ENCODE assay signal across 11 cellular contexts in genomic region chr2:85647823-85648526, GRCh38. TPM values are rescaled to one million over a fixed set of nuclear protein-coding genes. Genes with fewer than 3 reads are reported as not detected.
A peak's percentile ranks its signal among the peaks of the same experiment; 100 is the strongest.
DNase-seq lines count a peak whose midpoint lies in the region; ATAC-seq lines count a peak whose summit lies in the region.
"Had no signal": no experiment of that assay in that cellular context is flagged by ENCODE, and none has a peak within 500 bp of the region (broad histone marks: within the 10 kb centered on the region; RNA-seq: fewer than 3 reads in every experiment).

No MANE protein-coding gene starts in this region.

- H3K9me3 Mint-ChIP-seq in stimulated activated naive CD8-positive, alpha-beta T cell treated with anti-CD3 and anti-CD28 coated beads, Interleukin-15, Interleukin-2, amounts not matched to agents 100 ng/mL and 50 ng/mL, for 24 hours, result no peaks in the 10 kb centered on the region
- no peaks in the 10 kb centered on the region for H3K9me3 Mint-ChIP-seq in stimulated activated naive CD8-positive, alpha-beta T cell treated with anti-CD3 and anti-CD28 coated beads, Interleukin-15, amount 100 ng/mL, for 72 hours
- H3K9me3 Mint-ChIP-seq in activated naive CD8-positive, alpha-beta T cell treated with anti-CD3 and anti-CD28 coated beads, Interleukin-2, amount 50 U/mL, for 24 hours, result no peaks in the 10 kb centered on the region
- H3K9me3 Mint-ChIP-seq in activated T-helper 1 cell treated with anti-CD3 and anti-CD28 coated beads, Interleukin-12 subunit alpha, Interleukin-12 subunit beta, Interleukin-2, Interleukin-4 antibody, amounts not matched to agents 30 ng/mL and 10 ng/mL and 1 ng/mL, durations not matched to agents 14 hours and 24 hours and 36 hours, result no peaks in the 10 kb centered on the region

- peaks cover 66% of the 10 kb centered on the region for H3K36me3 Mint-ChIP-seq in stimulated activated naive CD8-positive, alpha-beta T cell treated with anti-CD3 and anti-CD28 coated beads, Interleukin-15, Interleukin-2, amounts not matched to agents 100 ng/mL and 50 ng/mL, for 24 hours (ENCODE audit: low read depth)
- H3K36me3 Mint-ChIP-seq in activated naive CD8-positive, alpha-beta T cell treated with anti-CD3 and anti-CD28 coated beads, Interleukin-2, amount 50 U/mL, for 24 hours (ENCODE audit: low read depth), result peaks cover 66% of the 10 kb centered on the region
- H3K36me3 Mint-ChIP-seq in activated T-helper 1 cell treated with anti-CD3 and anti-CD28 coated beads, Interleukin-12 subunit alpha, Interleukin-12 subunit beta, Interleukin-2, Interleukin-4 antibody, amounts not matched to agents 30 ng/mL and 10 ng/mL and 1 ng/mL, durations not matched to agents 14 hours and 24 hours and 36 hours (ENCODE audit: low read depth), result peaks cover 47% of the 10 kb centered on the region

- no peak for ATAC-seq in stimulated activated naive CD8-positive, alpha-beta T cell treated with anti-CD3 and anti-CD28 coated beads, Interleukin-15, amount 100 ng/mL, for 72 hours
- ATAC-seq in HG03108 (IDR thresholded peaks at IDR 0.05; ENCODE audit: unreplicated experiment), result peak; percentile 84
- peak; percentile 13 for ATAC-seq in activated naive CD8-positive, alpha-beta T cell treated with anti-CD3 and anti-CD28 coated beads, Interleukin-2, amount 50 U/mL, for 24 hours

- DNase-seq in stimulated activated naive CD8-positive, alpha-beta T cell treated with anti-CD3 and anti-CD28 coated beads, Interleukin-15, amount 100 ng/mL, for 72 hours, result no peak
- no peak for DNase-seq in activated naive CD8-positive, alpha-beta T cell treated with anti-CD3 and anti-CD28 coated beads, Interleukin-2, amount 50 U/mL, for 24 hours
- DNase-seq in activated T-helper 1 cell treated with anti-CD3 and anti-CD28 coated beads, Interleukin-12 subunit alpha, Interleukin-12 subunit beta, Interleukin-2, Interleukin-4 antibody, amounts not matched to agents 30 ng/mL and 10 ng/mL and 1 ng/mL, durations not matched to agents 14 hours and 24 hours and 36 hours (ENCODE audit: low spot score), result no peak
- DNase-seq in hepatic stellate cell (ENCODE audit: low spot score) (no peak), KG1 (lab: John Stamatoyannopoulos, UW) (no peak), NCI-H526 (lab: John Stamatoyannopoulos, UW) (no peak)
- DNase-seq: activated CD4-positive, alpha-beta T cell treated with anti-CD3 and anti-CD28 coated beads for 1 hour; aorta; occipital lobe had no signal

- no peak overlapping the region for H3K4me3 Mint-ChIP-seq in stimulated activated naive CD8-positive, alpha-beta T cell treated with anti-CD3 and anti-CD28 coated beads, Interleukin-15, Interleukin-2, amounts not matched to agents 100 ng/mL and 50 ng/mL, for 24 hours
- H3K4me3 Mint-ChIP-seq in stimulated activated naive CD8-positive, alpha-beta T cell treated with anti-CD3 and anti-CD28 coated beads, Interleukin-15, amount 100 ng/mL, for 72 hours, result no peak overlapping the region
- H3K4me3 Mint-ChIP-seq in activated naive CD8-positive, alpha-beta T cell treated with anti-CD3 and anti-CD28 coated beads, Interleukin-2, amount 50 U/mL, for 24 hours, result no peak overlapping the region
- H3K4me3 Mint-ChIP-seq in activated T-helper 1 cell treated with anti-CD3 and anti-CD28 coated beads, Interleukin-12 subunit alpha, Interleukin-12 subunit beta, Interleukin-2, Interleukin-4 antibody, amounts not matched to agents 30 ng/mL and 10 ng/mL and 1 ng/mL, durations not matched to agents 14 hours and 24 hours and 36 hours, result no peak overlapping the region

- H3K27ac Mint-ChIP-seq in stimulated activated naive CD8-positive, alpha-beta T cell treated with anti-CD3 and anti-CD28 coated beads, Interleukin-15, Interleukin-2, amounts not matched to agents 100 ng/mL and 50 ng/mL, for 24 hours, result peak overlapping the region; percentile 24
- H3K27ac Mint-ChIP-seq in stimulated activated naive CD8-positive, alpha-beta T cell treated with anti-CD3 and anti-CD28 coated beads, Interleukin-15, amount 100 ng/mL, for 72 hours, result no peak overlapping the region
- H3K27ac Mint-ChIP-seq in activated naive CD8-positive, alpha-beta T cell treated with anti-CD3 and anti-CD28 coated beads, Interleukin-2, amount 50 U/mL, for 24 hours, result no peak overlapping the region
- no peak overlapping the region for H3K27ac Mint-ChIP-seq in activated T-helper 1 cell treated with anti-CD3 and anti-CD28 coated beads, Interleukin-12 subunit alpha, Interleukin-12 subunit beta, Interleukin-2, Interleukin-4 antibody, amounts not matched to agents 30 ng/mL and 10 ng/mL and 1 ng/mL, durations not matched to agents 14 hours and 24 hours and 36 hours

- peaks cover 4% of the 10 kb centered on the region for H3K4me1 Mint-ChIP-seq in stimulated activated naive CD8-positive, alpha-beta T cell treated with anti-CD3 and anti-CD28 coated beads, Interleukin-15, Interleukin-2, amounts not matched to agents 100 ng/mL and 50 ng/mL, for 24 hours (ENCODE audit: low read depth)
- peaks cover 1% of the 10 kb centered on the region for H3K4me1 Mint-ChIP-seq in stimulated activated naive CD8-positive, alpha-beta T cell treated with anti-CD3 and anti-CD28 coated beads, Interleukin-15, amount 100 ng/mL, for 72 hours
- H3K4me1 Mint-ChIP-seq in activated naive CD8-positive, alpha-beta T cell treated with anti-CD3 and anti-CD28 coated beads, Interleukin-2, amount 50 U/mL, for 24 hours, result peaks cover 3% of the 10 kb centered on the region
- peaks cover 8% of the 10 kb centered on the region for H3K4me1 Mint-ChIP-seq in activated T-helper 1 cell treated with anti-CD3 and anti-CD28 coated beads, Interleukin-12 subunit alpha, Interleukin-12 subunit beta, Interleukin-2, Interleukin-4 antibody, amounts not matched to agents 30 ng/mL and 10 ng/mL and 1 ng/mL, durations not matched to agents 14 hours and 24 hours and 36 hours (ENCODE audit: low read depth)

- intact Hi-C loops in activated T-helper 1 cell treated with anti-CD3 and anti-CD28 coated beads, Interleukin-12 subunit alpha, Interleukin-12 subunit beta, Interleukin-2, Interleukin-4 antibody, amounts not matched to agents 30 ng/mL and 10 ng/mL and 1 ng/mL, durations not matched to agents 14 hours and 24 hours and 36 hours (cut with micrococcal nuclease), result no loop called here

- no peaks in the 10 kb centered on the region for H3K27me3 Mint-ChIP-seq in stimulated activated naive CD8-positive, alpha-beta T cell treated with anti-CD3 and anti-CD28 coated beads, Interleukin-15, Interleukin-2, amounts not matched to agents 100 ng/mL and 50 ng/mL, for 24 hours
- H3K27me3 Mint-ChIP-seq in stimulated activated naive CD8-positive, alpha-beta T cell treated with anti-CD3 and anti-CD28 coated beads, Interleukin-15, amount 100 ng/mL, for 72 hours, result no peaks in the 10 kb centered on the region
- no peaks in the 10 kb centered on the region for H3K27me3 Mint-ChIP-seq in activated naive CD8-positive, alpha-beta T cell treated with anti-CD3 and anti-CD28 coated beads, Interleukin-2, amount 50 U/mL, for 24 hours
- H3K27me3 Mint-ChIP-seq in activated T-helper 1 cell treated with anti-CD3 and anti-CD28 coated beads, Interleukin-12 subunit alpha, Interleukin-12 subunit beta, Interleukin-2, Interleukin-4 antibody, amounts not matched to agents 30 ng/mL and 10 ng/mL and 1 ng/mL, durations not matched to agents 14 hours and 24 hours and 36 hours (ENCODE audit: insufficient read depth), result no peaks in the 10 kb centered on the region

RNA-seq across cellular contexts. Expression of gene SFTPB, which starts 20.0 kb away (rescaled TPM):
- total RNA-seq in activated T-helper 1 cell treated with anti-CD3 and anti-CD28 coated beads, Interleukin-12 subunit alpha, Interleukin-12 subunit beta, Interleukin-2, Interleukin-4 antibody, amounts not matched to agents 30 ng/mL and 10 ng/mL and 1 ng/mL, durations not matched to agents 14 hours and 24 hours and 36 hours, result not detected in 2 replicates

RNA-seq across cellular contexts. Expression of gene USP39, which starts 32.0 kb away (rescaled TPM):
- total RNA-seq in activated T-helper 1 cell treated with anti-CD3 and anti-CD28 coated beads, Interleukin-12 subunit alpha, Interleukin-12 subunit beta, Interleukin-2, Interleukin-4 antibody, amounts not matched to agents 30 ng/mL and 10 ng/mL and 1 ng/mL, durations not matched to agents 14 hours and 24 hours and 36 hours, result 90.2 and 93.1 TPM in 2 replicates

RNA-seq across cellular contexts. Expression of gene C2orf68, which starts 36.1 kb away (rescaled TPM):
- 36.3 and 36.7 TPM in 2 replicates for total RNA-seq in activated T-helper 1 cell treated with anti-CD3 and anti-CD28 coated beads, Interleukin-12 subunit alpha, Interleukin-12 subunit beta, Interleukin-2, Interleukin-4 antibody, amounts not matched to agents 30 ng/mL and 10 ng/mL and 1 ng/mL, durations not matched to agents 14 hours and 24 hours and 36 hours

RNA-seq across cellular contexts. Expression of gene TMEM150A, which starts 45.5 kb away (rescaled TPM):
- 7.0 and 8.9 TPM in 2 replicates for total RNA-seq in activated T-helper 1 cell treated with anti-CD3 and anti-CD28 coated beads, Interleukin-12 subunit alpha, Interleukin-12 subunit beta, Interleukin-2, Interleukin-4 antibody, amounts not matched to agents 30 ng/mL and 10 ng/mL and 1 ng/mL, durations not matched to agents 14 hours and 24 hours and 36 hours

RNA-seq across cellular contexts. Expression of gene GNLY, which starts 46.2 kb away (rescaled TPM):
- 141 and 152 TPM in 2 replicates for total RNA-seq in activated T-helper 1 cell treated with anti-CD3 and anti-CD28 coated beads, Interleukin-12 subunit alpha, Interleukin-12 subunit beta, Interleukin-2, Interleukin-4 antibody, amounts not matched to agents 30 ng/mL and 10 ng/mL and 1 ng/mL, durations not matched to agents 14 hours and 24 hours and 36 hours
- total RNA-seq: occipital lobe had no signal
